ENCODE assay signal across 1 cellular context in genomic region chr7:108454317-108454673, GRCh38.
TF ChIP-seq lines count a peak whose summit lies in the region.

No MANE protein-coding gene starts in this region.

TF ChIP-seq in GM23338, 12 proteins besides CTCF, POLR2A, EP300 and RAD21 (continued from another document):
- TF ChIP-seq ZNF462 (CRISPR knock-in tag; IDR thresholded peaks at IDR 0.05) (no peak), JUNB (IDR thresholded peaks at IDR 0.05; ENCODE audit: unreplicated experiment) (no peak), ZNF331 (CRISPR knock-in tag; IDR thresholded peaks at IDR 0.05; ENCODE audit: low read depth) (no peak), ZNF114 (CRISPR knock-in tag; IDR thresholded peaks at IDR 0.05) (no peak), EZH2 (IDR thresholded peaks at IDR 0.05; ENCODE audit: low read depth, unreplicated experiment) (no peak)
TF ChIP-seq in GM23338: peak in this region for 0.
